In the genomic region with DNA sequence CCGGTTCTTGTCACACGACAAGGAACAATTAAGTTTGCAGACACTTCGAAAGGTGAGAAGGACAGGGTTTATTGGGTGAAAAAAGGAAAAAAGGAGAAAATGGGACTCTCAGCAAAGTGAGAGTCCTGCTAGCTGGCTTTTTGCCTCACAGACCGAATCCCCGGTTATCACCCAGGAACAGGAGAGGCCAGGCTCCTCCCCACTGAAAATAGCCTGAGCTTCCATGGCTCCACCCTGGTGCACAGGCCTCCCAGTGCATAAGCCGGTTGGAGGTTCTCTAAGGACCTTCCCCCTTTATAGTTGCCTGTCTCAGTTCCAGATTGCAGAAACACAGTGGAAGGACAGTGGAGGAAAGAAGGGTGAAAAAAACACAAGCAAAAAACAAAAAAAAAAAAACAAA, we compare ENCODE assay signal across 1 cellular context.
TF ChIP-seq lines count a peak whose summit lies in the region.

No MANE protein-coding gene starts in this region.

TF ChIP-seq in GM23338, 12 proteins besides CTCF, POLR2A, EP300 and RAD21 (continued from another document):
- no peak for TF ChIP-seq REST (IDR thresholded peaks at IDR 0.05; ENCODE audit: unreplicated experiment)
